ENCODE assay signal across 24 cellular contexts in genomic region chr10:62696798-62697197, GRCh38.
"Had no signal": no experiment of that assay in that cellular context is flagged by ENCODE, and none has a peak within 500 bp of the region (broad histone marks: within the 10 kb centered on the region; RNA-seq: fewer than 3 reads in every experiment).

No MANE protein-coding gene starts in this region.

- H3K4me3 ChIP-seq: ascending aorta, gastrocnemius medialis, heart left ventricle, lung, spleen, suprapubic skin, transverse colon, uterus had no signal

- FAIRE-seq: kidney had no signal

- H3K4me3 Mint-ChIP-seq: activated CD4-positive, alpha-beta T cell treated with anti-CD3 and anti-CD28 coated beads, Interleukin-2, amount 10 ng/mL, durations not matched to agents 7 days and 5 days; mesothelial cell of epicardium; T-helper 1 cell treated with Interleukin-12 subunit alpha and Interleukin-12 subunit beta and Interleukin-4 antibody, amounts not matched to agents 30 μg/mL and 1 μg/mL, for 36 hours had no signal

- DNase-seq: activated CD4-positive, alpha-beta T cell treated with anti-CD3 and anti-CD28 coated beads, Interleukin-2, amount 10 ng/mL, durations not matched to agents 7 days and 5 days; activated CD8-positive, alpha-beta memory T cell treated with anti-CD3 and anti-CD28 coated beads for 24 hours; activated CD8-positive, alpha-beta memory T cell treated with anti-CD3 and anti-CD28 coated beads, Interleukin-2, amount 50 U/mL, for 48 hours; activated effector memory CD4-positive, alpha-beta T cell treated with anti-CD3 and anti-CD28 coated beads, Interleukin-2, amount 50 U/mL, for 16 hours; activated naive CD4-positive, alpha-beta T cell treated with anti-CD3 and anti-CD28 coated beads, Interleukin-2, amount 50 U/mL, for 16 hours; activated T-cell treated with anti-CD3 and anti-CD28 coated beads, Interleukin-2, amount 50 U/mL, for 48 hours; cortex of kidney; gastrocnemius medialis; heart left ventricle; kidney; occipital lobe; retina; spleen; stimulated activated CD4-positive, alpha-beta T cell treated with anti-CD3 and anti-CD28 coated beads, Interleukin-4, amount 100 ng/mL, for 4 hours; stimulated activated naive CD4-positive, alpha-beta T cell treated with Interleukin-2 at 50 U/mL for 16 hours; transverse colon; uterus; WERI-Rb-1 had no signal

- H3K27ac ChIP-seq: ascending aorta, gastrocnemius medialis, heart left ventricle, spleen, suprapubic skin, transverse colon, uterus, WERI-Rb-1 had no signal

- H3K27ac Mint-ChIP-seq: activated CD4-positive, alpha-beta T cell treated with anti-CD3 and anti-CD28 coated beads, Interleukin-2, amount 10 ng/mL, durations not matched to agents 7 days and 5 days; mesothelial cell of epicardium; T-helper 1 cell treated with Interleukin-12 subunit alpha and Interleukin-12 subunit beta and Interleukin-4 antibody, amounts not matched to agents 30 μg/mL and 1 μg/mL, for 36 hours had no signal

- H3K36me3 Mint-ChIP-seq: mesothelial cell of epicardium had no signal

- ATAC-seq: gastrocnemius medialis, heart left ventricle, left lobe of liver had no signal

- H3K36me3 ChIP-seq: ascending aorta, gastrocnemius medialis, heart left ventricle, spleen, suprapubic skin, transverse colon, uterus, WERI-Rb-1 had no signal

- H3K27me3 ChIP-seq: ascending aorta, gastrocnemius medialis, spleen, suprapubic skin, transverse colon, uterus had no signal

- H3K4me1 ChIP-seq: ascending aorta, gastrocnemius medialis, suprapubic skin, transverse colon, uterus had no signal
